In the genomic region with DNA sequence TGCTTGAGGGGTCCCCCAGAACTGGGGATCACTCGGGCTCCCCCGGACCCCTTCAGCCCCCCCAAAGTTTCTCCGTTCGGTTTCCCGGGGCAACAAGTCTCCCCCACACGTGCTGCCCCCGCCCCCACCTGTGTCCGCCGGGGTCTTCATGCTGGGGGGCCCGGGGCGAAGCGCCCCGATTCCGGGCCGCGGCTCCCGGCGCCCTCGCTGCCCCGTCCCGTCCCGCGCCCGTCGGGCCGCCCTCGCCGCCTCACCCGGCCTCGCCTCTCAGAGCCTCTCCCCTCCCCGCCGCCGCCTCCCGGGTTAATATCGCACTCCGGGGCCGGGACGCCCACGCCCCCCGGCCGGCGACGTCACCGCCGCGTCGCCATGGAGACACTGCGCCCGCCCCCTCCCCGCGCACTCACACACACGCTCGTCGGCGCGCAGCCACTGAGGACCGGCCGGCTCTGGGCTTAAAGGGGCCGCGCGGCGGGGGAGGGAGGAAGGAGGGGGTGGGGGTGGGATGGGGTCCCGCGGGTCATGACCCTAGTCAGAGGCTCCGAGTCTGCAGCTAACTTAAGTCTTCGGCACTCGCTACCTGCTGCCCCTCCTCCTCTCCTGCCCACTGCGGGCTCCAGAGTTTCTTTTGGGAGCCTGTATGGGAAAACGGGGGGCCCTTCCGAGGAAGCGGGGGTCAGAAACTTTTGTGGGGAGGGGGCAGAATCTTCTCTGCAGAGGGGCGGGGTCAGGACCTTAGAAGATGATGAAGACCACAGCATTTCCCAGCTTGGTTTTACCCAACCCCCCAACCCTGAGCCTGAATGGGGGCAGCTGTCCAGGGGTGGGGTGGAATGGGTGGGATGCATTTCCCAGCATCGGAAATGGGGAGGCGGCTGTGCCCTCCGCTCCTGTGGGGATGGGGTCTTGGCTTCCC, we compare ENCODE assay signal across 1 cellular context.
TF ChIP-seq lines count a peak whose summit lies in the region.

A gene (minus strand): TSS at position 279 of the 916 bp plus-strand sequence. CDS start 129 bp downstream, at position 150.

TF ChIP-seq in K562, 482 proteins besides CTCF, POLR2A, EP300 and RAD21 (continued from another document and continues in another):
- TF ChIP-seq, protein P1, sequence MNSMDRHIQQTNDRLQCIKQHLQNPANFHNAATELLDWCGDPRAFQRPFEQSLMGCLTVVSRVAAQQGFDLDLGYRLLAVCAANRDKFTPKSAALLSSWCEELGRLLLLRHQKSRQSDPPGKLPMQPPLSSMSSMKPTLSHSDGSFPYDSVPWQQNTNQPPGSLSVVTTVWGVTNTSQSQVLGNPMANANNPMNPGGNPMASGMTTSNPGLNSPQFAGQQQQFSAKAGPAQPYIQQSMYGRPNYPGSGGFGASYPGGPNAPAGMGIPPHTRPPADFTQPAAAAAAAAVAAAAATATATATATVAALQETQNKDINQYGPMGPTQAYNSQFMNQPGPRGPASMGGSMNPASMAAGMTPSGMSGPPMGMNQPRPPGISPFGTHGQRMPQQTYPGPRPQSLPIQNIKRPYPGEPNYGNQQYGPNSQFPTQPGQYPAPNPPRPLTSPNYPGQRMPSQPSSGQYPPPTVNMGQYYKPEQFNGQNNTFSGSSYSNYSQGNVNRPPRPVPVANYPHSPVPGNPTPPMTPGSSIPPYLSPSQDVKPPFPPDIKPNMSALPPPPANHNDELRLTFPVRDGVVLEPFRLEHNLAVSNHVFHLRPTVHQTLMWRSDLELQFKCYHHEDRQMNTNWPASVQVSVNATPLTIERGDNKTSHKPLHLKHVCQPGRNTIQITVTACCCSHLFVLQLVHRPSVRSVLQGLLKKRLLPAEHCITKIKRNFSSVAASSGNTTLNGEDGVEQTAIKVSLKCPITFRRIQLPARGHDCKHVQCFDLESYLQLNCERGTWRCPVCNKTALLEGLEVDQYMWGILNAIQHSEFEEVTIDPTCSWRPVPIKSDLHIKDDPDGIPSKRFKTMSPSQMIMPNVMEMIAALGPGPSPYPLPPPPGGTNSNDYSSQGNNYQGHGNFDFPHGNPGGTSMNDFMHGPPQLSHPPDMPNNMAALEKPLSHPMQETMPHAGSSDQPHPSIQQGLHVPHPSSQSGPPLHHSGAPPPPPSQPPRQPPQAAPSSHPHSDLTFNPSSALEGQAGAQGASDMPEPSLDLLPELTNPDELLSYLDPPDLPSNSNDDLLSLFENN (IDR thresholded peaks at IDR 0.05; ENCODE audit: low read depth in 2 of 2, low read length in 2 of 2): no peak
- TF ChIP-seq KLF6 (CRISPR knock-in tag; IDR thresholded peaks at IDR 0.05; ENCODE audit: borderline replicate concordance): no peak
- no peak for TF ChIP-seq ZNF707 (CRISPR knock-in tag; conservative IDR thresholded peaks at IDR 0.05)
- TF ChIP-seq, protein P2, sequence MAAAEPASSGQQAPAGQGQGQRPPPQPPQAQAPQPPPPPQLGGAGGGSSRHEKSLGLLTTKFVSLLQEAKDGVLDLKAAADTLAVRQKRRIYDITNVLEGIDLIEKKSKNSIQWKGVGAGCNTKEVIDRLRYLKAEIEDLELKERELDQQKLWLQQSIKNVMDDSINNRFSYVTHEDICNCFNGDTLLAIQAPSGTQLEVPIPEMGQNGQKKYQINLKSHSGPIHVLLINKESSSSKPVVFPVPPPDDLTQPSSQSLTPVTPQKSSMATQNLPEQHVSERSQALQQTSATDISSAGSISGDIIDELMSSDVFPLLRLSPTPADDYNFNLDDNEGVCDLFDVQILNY (CRISPR knock-in tag; IDR thresholded peaks at IDR 0.05): no peak
- TF ChIP-seq EWSR1 (IDR thresholded peaks at IDR 0.05; ENCODE audit: borderline replicate concordance, low read depth, partially characterized antibody): no peak
- no peak for TF ChIP-seq MTA2 (IDR thresholded peaks at IDR 0.05; ENCODE audit: low read depth)
- no peak for TF ChIP-seq POLR3G (IDR thresholded peaks at IDR 0.05; ENCODE audit: extremely low read depth, insufficient read length, insufficient replicate concordance)
- no peak for TF ChIP-seq FOXJ2 (tag; IDR thresholded peaks at IDR 0.05)
- TF ChIP-seq, protein P3, sequence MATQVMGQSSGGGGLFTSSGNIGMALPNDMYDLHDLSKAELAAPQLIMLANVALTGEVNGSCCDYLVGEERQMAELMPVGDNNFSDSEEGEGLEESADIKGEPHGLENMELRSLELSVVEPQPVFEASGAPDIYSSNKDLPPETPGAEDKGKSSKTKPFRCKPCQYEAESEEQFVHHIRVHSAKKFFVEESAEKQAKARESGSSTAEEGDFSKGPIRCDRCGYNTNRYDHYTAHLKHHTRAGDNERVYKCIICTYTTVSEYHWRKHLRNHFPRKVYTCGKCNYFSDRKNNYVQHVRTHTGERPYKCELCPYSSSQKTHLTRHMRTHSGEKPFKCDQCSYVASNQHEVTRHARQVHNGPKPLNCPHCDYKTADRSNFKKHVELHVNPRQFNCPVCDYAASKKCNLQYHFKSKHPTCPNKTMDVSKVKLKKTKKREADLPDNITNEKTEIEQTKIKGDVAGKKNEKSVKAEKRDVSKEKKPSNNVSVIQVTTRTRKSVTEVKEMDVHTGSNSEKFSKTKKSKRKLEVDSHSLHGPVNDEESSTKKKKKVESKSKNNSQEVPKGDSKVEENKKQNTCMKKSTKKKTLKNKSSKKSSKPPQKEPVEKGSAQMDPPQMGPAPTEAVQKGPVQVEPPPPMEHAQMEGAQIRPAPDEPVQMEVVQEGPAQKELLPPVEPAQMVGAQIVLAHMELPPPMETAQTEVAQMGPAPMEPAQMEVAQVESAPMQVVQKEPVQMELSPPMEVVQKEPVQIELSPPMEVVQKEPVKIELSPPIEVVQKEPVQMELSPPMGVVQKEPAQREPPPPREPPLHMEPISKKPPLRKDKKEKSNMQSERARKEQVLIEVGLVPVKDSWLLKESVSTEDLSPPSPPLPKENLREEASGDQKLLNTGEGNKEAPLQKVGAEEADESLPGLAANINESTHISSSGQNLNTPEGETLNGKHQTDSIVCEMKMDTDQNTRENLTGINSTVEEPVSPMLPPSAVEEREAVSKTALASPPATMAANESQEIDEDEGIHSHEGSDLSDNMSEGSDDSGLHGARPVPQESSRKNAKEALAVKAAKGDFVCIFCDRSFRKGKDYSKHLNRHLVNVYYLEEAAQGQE (CRISPR knock-in tag; IDR thresholded peaks at IDR 0.05; ENCODE audit: low read depth): no peak
- TF ChIP-seq ZNF146 (CRISPR knock-in tag; IDR thresholded peaks at IDR 0.05; ENCODE audit: unreplicated experiment): no peak
- TF ChIP-seq MYBL2 (IDR thresholded peaks at IDR 0.05; ENCODE audit: low read depth): no peak
- no peak for TF ChIP-seq MYBL2 (CRISPR knock-in tag; IDR thresholded peaks at IDR 0.05; ENCODE audit: borderline replicate concordance)
- TF ChIP-seq, protein P4, sequence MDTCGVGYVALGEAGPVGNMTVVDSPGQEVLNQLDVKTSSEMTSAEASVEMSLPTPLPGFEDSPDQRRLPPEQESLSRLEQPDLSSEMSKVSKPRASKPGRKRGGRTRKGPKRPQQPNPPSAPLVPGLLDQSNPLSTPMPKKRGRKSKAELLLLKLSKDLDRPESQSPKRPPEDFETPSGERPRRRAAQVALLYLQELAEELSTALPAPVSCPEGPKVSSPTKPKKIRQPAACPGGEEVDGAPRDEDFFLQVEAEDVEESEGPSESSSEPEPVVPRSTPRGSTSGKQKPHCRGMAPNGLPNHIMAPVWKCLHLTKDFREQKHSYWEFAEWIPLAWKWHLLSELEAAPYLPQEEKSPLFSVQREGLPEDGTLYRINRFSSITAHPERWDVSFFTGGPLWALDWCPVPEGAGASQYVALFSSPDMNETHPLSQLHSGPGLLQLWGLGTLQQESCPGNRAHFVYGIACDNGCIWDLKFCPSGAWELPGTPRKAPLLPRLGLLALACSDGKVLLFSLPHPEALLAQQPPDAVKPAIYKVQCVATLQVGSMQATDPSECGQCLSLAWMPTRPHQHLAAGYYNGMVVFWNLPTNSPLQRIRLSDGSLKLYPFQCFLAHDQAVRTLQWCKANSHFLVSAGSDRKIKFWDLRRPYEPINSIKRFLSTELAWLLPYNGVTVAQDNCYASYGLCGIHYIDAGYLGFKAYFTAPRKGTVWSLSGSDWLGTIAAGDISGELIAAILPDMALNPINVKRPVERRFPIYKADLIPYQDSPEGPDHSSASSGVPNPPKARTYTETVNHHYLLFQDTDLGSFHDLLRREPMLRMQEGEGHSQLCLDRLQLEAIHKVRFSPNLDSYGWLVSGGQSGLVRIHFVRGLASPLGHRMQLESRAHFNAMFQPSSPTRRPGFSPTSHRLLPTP (IDR thresholded peaks at IDR 0.05; ENCODE audit: borderline replicate concordance, extremely low read depth, insufficient read length): no peak
- TF ChIP-seq SMAD4 (CRISPR knock-in tag; conservative IDR thresholded peaks at IDR 0.05): no peak
- no peak for TF ChIP-seq MAFF (IDR thresholded peaks at IDR 0.05; ENCODE audit: low read length)
- TF ChIP-seq ESRRA (IDR thresholded peaks at IDR 0.05; ENCODE audit: borderline replicate concordance, low read depth): no peak; the same call in 1 of the 2 replicates
- no peak for TF ChIP-seq CBX3 (IDR thresholded peaks at IDR 0.05; ENCODE audit: borderline replicate concordance in 1 of 2, low read length in 2 of 2)
- TF ChIP-seq, protein P5, sequence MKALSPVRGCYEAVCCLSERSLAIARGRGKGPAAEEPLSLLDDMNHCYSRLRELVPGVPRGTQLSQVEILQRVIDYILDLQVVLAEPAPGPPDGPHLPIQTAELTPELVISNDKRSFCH (CRISPR knock-in tag; IDR thresholded peaks at IDR 0.05): no peak
- TF ChIP-seq, protein P5 (tag; IDR thresholded peaks at IDR 0.05): 0 out of 2 replicates have a peak, but pooled peaks have one; percentile 43
- no peak for TF ChIP-seq GABPB1 (CRISPR knock-in tag; IDR thresholded peaks at IDR 0.05)
- TF ChIP-seq ZNF561 (CRISPR knock-in tag; conservative IDR thresholded peaks at IDR 0.05): no peak
- TF ChIP-seq SIN3B (IDR thresholded peaks at IDR 0.05; ENCODE audit: low read depth): 0 out of 2 replicates have a peak, but pooled peaks have one; percentile 47
- no peak for TF ChIP-seq DMBX1 (CRISPR knock-in tag; IDR thresholded peaks at IDR 0.05; ENCODE audit: borderline replicate concordance)
- TF ChIP-seq FOXK1 (CRISPR knock-in tag; IDR thresholded peaks at IDR 0.05; ENCODE audit: borderline replicate concordance): 0 out of 2 replicates have a peak, but pooled peaks have one; percentile 23
- no peak for TF ChIP-seq E2F3 (CRISPR knock-in tag; IDR thresholded peaks at IDR 0.05)
- TF ChIP-seq, protein P6, sequence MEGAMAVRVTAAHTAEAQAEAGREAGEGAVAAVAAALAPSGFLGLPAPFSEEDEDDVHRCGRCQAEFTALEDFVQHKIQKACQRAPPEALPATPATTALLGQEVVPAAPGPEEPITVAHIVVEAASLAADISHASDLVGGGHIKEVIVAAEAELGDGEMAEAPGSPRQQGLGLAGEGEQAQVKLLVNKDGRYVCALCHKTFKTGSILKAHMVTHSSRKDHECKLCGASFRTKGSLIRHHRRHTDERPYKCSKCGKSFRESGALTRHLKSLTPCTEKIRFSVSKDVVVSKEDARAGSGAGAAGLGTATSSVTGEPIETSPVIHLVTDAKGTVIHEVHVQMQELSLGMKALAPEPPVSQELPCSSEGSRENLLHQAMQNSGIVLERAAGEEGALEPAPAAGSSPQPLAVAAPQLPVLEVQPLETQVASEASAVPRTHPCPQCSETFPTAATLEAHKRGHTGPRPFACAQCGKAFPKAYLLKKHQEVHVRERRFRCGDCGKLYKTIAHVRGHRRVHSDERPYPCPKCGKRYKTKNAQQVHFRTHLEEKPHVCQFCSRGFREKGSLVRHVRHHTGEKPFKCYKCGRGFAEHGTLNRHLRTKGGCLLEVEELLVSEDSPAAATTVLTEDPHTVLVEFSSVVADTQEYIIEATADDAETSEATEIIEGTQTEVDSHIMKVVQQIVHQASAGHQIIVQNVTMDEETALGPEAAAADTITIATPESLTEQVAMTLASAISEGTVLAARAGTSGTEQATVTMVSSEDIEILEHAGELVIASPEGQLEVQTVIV (CRISPR knock-in tag; IDR thresholded peaks at IDR 0.05; ENCODE audit: borderline replicate concordance): no peak
- no peak for TF ChIP-seq NFE2L1 (tag; IDR thresholded peaks at IDR 0.05; ENCODE audit: borderline replicate concordance, low read depth)
- no peak for TF ChIP-seq HNRNPL (IDR thresholded peaks at IDR 0.05; ENCODE audit: low read depth, low read length)
- TF ChIP-seq, protein P7, sequence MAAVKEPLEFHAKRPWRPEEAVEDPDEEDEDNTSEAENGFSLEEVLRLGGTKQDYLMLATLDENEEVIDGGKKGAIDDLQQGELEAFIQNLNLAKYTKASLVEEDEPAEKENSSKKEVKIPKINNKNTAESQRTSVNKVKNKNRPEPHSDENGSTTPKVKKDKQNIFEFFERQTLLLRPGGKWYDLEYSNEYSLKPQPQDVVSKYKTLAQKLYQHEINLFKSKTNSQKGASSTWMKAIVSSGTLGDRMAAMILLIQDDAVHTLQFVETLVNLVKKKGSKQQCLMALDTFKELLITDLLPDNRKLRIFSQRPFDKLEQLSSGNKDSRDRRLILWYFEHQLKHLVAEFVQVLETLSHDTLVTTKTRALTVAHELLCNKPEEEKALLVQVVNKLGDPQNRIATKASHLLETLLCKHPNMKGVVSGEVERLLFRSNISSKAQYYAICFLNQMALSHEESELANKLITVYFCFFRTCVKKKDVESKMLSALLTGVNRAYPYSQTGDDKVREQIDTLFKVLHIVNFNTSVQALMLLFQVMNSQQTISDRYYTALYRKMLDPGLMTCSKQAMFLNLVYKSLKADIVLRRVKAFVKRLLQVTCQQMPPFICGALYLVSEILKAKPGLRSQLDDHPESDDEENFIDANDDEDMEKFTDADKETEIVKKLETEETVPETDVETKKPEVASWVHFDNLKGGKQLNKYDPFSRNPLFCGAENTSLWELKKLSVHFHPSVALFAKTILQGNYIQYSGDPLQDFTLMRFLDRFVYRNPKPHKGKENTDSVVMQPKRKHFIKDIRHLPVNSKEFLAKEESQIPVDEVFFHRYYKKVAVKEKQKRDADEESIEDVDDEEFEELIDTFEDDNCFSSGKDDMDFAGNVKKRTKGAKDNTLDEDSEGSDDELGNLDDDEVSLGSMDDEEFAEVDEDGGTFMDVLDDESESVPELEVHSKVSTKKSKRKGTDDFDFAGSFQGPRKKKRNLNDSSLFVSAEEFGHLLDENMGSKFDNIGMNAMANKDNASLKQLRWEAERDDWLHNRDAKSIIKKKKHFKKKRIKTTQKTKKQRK (IDR thresholded peaks at IDR 0.05; ENCODE audit: borderline replicate concordance, low read depth, low read length): no peak
- TF ChIP-seq ZNF766 (CRISPR knock-in tag; conservative IDR thresholded peaks at IDR 0.05): no peak
- no peak for TF ChIP-seq TEAD2 (tag; IDR thresholded peaks at IDR 0.05)
- no peak for TF ChIP-seq STAT5B (CRISPR knock-in tag; IDR thresholded peaks at IDR 0.05)
- no peak for TF ChIP-seq HNRNPH1 (optimal IDR thresholded peaks at IDR 0.05; ENCODE audit: low read depth, low read length)
- TF ChIP-seq ETV6 (IDR thresholded peaks at IDR 0.05; ENCODE audit: borderline replicate concordance in 1 of 2, low read depth in 2 of 2, low read length in 1 of 2): no peak
- TF ChIP-seq ETV6 (CRISPR knock-in tag; IDR thresholded peaks at IDR 0.05; ENCODE audit: borderline replicate concordance): 0 out of 2 replicates have a peak, but pooled peaks have one; percentile 51
- no peak for TF ChIP-seq ZSCAN29 (IDR thresholded peaks at IDR 0.05)
- no peak for TF ChIP-seq TAF9B (IDR thresholded peaks at IDR 0.05; ENCODE audit: partially characterized antibody)
- no peak for TF ChIP-seq RBM15 (IDR thresholded peaks at IDR 0.05; ENCODE audit: insufficient read depth, low read length)
